ENCODE assay signal across 9 cellular contexts in the genomic region with DNA sequence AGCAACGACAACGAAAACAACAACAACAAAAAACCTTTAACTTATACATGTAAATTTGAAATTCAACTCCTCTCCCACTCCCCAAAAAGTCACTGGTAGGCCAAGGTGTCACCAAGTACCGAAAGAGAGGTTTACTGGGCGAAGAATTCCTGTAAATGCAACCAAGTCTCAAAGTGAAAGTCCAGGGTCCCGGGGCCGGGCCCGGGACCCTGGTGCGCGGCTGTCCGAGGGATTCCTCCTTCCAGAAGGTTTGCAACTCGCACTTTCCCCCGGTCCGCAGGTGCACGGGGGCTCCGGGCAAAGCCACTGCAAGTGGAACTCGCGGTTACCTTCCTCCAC. TPM values are rescaled to one million over a fixed set of nuclear protein-coding genes. Genes with fewer than 3 reads are reported as not detected.
DNase-seq lines count a peak whose midpoint lies in the region; ATAC-seq, FAIRE-seq and TF ChIP-seq lines count a peak whose summit lies in the region.
"Had no signal": no experiment of that assay in that cellular context is flagged by ENCODE, and none has a peak within 500 bp of the region (broad histone marks: within the 10 kb centered on the region; RNA-seq: fewer than 3 reads in every experiment).

No MANE protein-coding gene starts in this region.

- peak overlapping the region; percentile 88 for H3K4me3 ChIP-seq in SK-N-MC
- peak overlapping the region; percentile 81 for H3K4me3 ChIP-seq in fibroblast of mammary gland (ENCODE audit: control insufficient read depth, low read depth, low read length)
- H3K4me3 ChIP-seq in sigmoid colon, result peak overlapping the region; percentile 88 to 99 (median 92)

- intact Hi-C loops in sigmoid colon (cut with DNase I), result loop anchor here (2.0 to 5.0 kb wide), 5 partner anchors 76 to 626 kb away; partner anchors contain the start of genes FARP1 and UBAC2

- peak overlapping the region; percentile 87 for H3K9ac ChIP-seq in SK-N-MC (ENCODE audit: insufficient read length)

- no peak for DNase-seq in GM12891 (ENCODE audit: insufficient read length, low spot score)
- no peak for DNase-seq in SK-N-MC (ENCODE audit: low read depth, low spot score)
- no peak for DNase-seq in fibroblast of mammary gland (ENCODE audit: low read depth)
- DNase-seq in sigmoid colon, result no peak
- DNase-seq in NCI-H345 (lab: John Stamatoyannopoulos, UW), result no peak
- DNase-seq in NCI-H1417 (lab: John Stamatoyannopoulos, UW), result no peak

- H3K9me3 ChIP-seq in SK-N-MC (ENCODE audit: low read depth, low read length) (no peaks in the 10 kb centered on the region), sigmoid colon (no peaks in the 10 kb centered on the region)

- H3K27ac ChIP-seq in SK-N-MC (no peak overlapping the region), sigmoid colon (peak overlapping the region; percentile 98 to 100 (median 99))

- H3K27me3 ChIP-seq in sigmoid colon, result no peaks in the 10 kb centered on the region

- no peak for TF ChIP-seq POLR2A in GM12891 (IDR thresholded peaks at IDR 0.05; ENCODE audit: low read depth, low read length)
- no peak for TF ChIP-seq POLR2A in sigmoid colon (IDR thresholded peaks at IDR 0.05)

- no peaks in the 10 kb centered on the region for H3K36me3 ChIP-seq in SK-N-MC (ENCODE audit: insufficient read depth, low read length)
- H3K36me3 ChIP-seq in sigmoid colon, result no peaks in the 10 kb centered on the region

- peaks cover 0 to 52% (median 50%) of the 10 kb centered on the region in 4 donors for H3K4me1 ChIP-seq in sigmoid colon

- 0% methylated on average over 17 of the region's 17 CpGs for WGBS in sigmoid colon, 2 donors

- ATAC-seq in GM21515 (IDR thresholded peaks at IDR 0.05; ENCODE audit: unreplicated experiment) (no peak), HG02884 (IDR thresholded peaks at IDR 0.05; ENCODE audit: unreplicated experiment) (no peak)

- FAIRE-seq in GM12891 (lab: Jason Lieb, UNC), result peak; percentile 41
- FAIRE-seq: colon had no signal

- TF ChIP-seq CTCF in fibroblast of mammary gland (conservative IDR thresholded peaks at IDR 0.05; ENCODE audit: control insufficient read depth, insufficient read depth, low read depth, low read length) (no peak), sigmoid colon (IDR thresholded peaks at IDR 0.05) (no peak)

- TF ChIP-seq EP300 in sigmoid colon (IDR thresholded peaks at IDR 0.05), result no peak

TF ChIP-seq in GM12891, 5 proteins besides CTCF, POLR2A, EP300 and RAD21:
- TF ChIP-seq PAX5 (IDR thresholded peaks at IDR 0.05; ENCODE audit: insufficient read depth, low read length, severe bottlenecking) (no peak), POLR2AphosphoS5 (IDR thresholded peaks at IDR 0.05; ENCODE audit: low read depth, low read length) (no peak), POU2F2 (IDR thresholded peaks at IDR 0.05; ENCODE audit: low read depth, low read length) (no peak), TAF1 (IDR thresholded peaks at IDR 0.05; ENCODE audit: low read depth, low read length) (no peak), SPI1 (IDR thresholded peaks at IDR 0.05; ENCODE audit: low read depth, low read length) (no peak)
TF ChIP-seq in GM12891: peak in this region for 0.

RNA-seq across cellular contexts. Expression of gene STK24, which starts 1.1 kb away (rescaled TPM):
- 72.0 TPM for polyA plus RNA-seq in GM12891 (2012; ENCODE audit: low read depth, missing spikeins)
- total RNA-seq in sigmoid colon, result 10 to 100 TPM; 59.7 to 78.9 (median 64.4) TPM
- polyA plus RNA-seq in sigmoid colon, result 100 to 1,000 TPM; 104 to 200 (median 118) TPM
